In the genomic region with DNA sequence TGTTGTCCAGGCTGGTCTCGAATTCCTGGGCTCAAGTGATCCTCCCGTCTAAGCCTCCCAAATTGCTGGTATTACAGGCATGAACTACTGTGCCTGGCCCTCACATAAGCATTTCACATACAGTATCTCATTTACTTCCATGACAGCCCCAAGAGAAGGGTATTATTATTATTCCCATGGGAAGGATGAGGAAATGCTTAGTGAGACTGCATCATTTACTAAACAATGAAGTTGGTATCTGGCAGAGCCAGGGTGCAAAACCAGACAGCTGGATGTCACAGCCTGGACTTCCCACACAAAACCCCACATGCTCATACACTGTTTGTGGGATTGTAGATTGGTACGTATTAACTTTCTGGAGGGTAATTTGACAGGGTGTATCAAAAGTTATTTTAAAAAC, we compare ENCODE assay signal across 38 cellular contexts. TPM values are rescaled to one million over a fixed set of nuclear protein-coding genes. Genes with fewer than 3 reads are reported as not detected.
"Had no signal": no experiment of that assay in that cellular context is flagged by ENCODE, and none has a peak within 500 bp of the region (broad histone marks: within the 10 kb centered on the region; RNA-seq: fewer than 3 reads in every experiment).

No MANE protein-coding gene starts in this region.

- ATAC-seq: activated CD8-positive, alpha-beta memory T cell treated with anti-CD3 and anti-CD28 coated beads, Interleukin-2, amount 10 ng/mL, durations not matched to agents 7 days and 5 days; activated CD8-positive, alpha-beta T cell treated with anti-CD3 and anti-CD28 coated beads for 36 hours; activated naive CD4-positive, alpha-beta T cell treated with anti-CD3 and anti-CD28 coated beads, Interleukin-2, amount 50 U/mL, for 72 hours; activated T-cell treated with anti-CD3 and anti-CD28 coated beads, Interleukin-2, amount 50 U/mL, for 4 hours; activated T-cell treated with anti-CD3 and anti-CD28 coated beads, Interleukin-2, amount 50 U/mL, for 72 hours; activated T-helper 17 cell treated with anti-CD3 and anti-CD28 coated beads, Interleukin-2, amount 50 U/mL, for 72 hours; body of pancreas; T-cell had no signal

- H3K27me3 Mint-ChIP-seq: activated CD4-positive, alpha-beta T cell treated with anti-CD3 and anti-CD28 coated beads, Interleukin-2, amount 10 ng/mL, durations not matched to agents 24 days and 14 days; activated naive CD8-positive, alpha-beta T cell treated with anti-CD3 and anti-CD28 coated beads for 36 hours had no signal

- H3K4me3 ChIP-seq: adrenal gland, body of pancreas, breast epithelium had no signal

- H3K27me3 ChIP-seq: adrenal gland, body of pancreas, brain microvascular endothelial cell, breast epithelium had no signal

- H3K36me3 Mint-ChIP-seq: activated CD4-positive, alpha-beta memory T cell treated with anti-CD3 and anti-CD28 coated beads for 36 hours; activated CD8-positive, alpha-beta memory T cell treated with anti-CD3 and anti-CD28 coated beads, Interleukin-2, amount 10 ng/mL, durations not matched to agents 7 days and 5 days; activated naive CD4-positive, alpha-beta T cell treated with anti-CD3 and anti-CD28 coated beads, Interleukin-2, amount 50 U/mL, for 72 hours; activated naive CD8-positive, alpha-beta T cell treated with anti-CD3 and anti-CD28 coated beads for 36 hours; T-cell had no signal

- H3K4me3 Mint-ChIP-seq: activated B cell treated with CpG ODN at 0.5 μM for 24 hours; activated CD4-positive, alpha-beta memory T cell treated with anti-CD3 and anti-CD28 coated beads for 36 hours; activated CD4-positive, alpha-beta T cell treated with anti-CD3 and anti-CD28 coated beads, Interleukin-2, amount 10 ng/mL, durations not matched to agents 24 days and 14 days; activated CD8-positive, alpha-beta memory T cell treated with anti-CD3 and anti-CD28 coated beads, Interleukin-2, amount 10 ng/mL, durations not matched to agents 7 days and 5 days; activated CD8-positive, alpha-beta T cell treated with anti-CD3 and anti-CD28 coated beads for 36 hours; activated naive CD4-positive, alpha-beta T cell treated with anti-CD3 and anti-CD28 coated beads for 36 hours; activated naive CD8-positive, alpha-beta T cell treated with anti-CD3 and anti-CD28 coated beads for 36 hours; activated T-cell treated with anti-CD3 and anti-CD28 coated beads, Interleukin-2, amount 50 U/mL, for 4 hours; activated T-cell treated with anti-CD3 and anti-CD28 coated beads, Interleukin-2, amount 50 U/mL, for 72 hours; activated T-helper 1 cell treated with anti-CD3 and anti-CD28 coated beads, Interleukin-12 subunit alpha, Interleukin-12 subunit beta, Interleukin-2, Interleukin-4 antibody, amounts not matched to agents 30 ng/mL and 10 ng/mL and 1 ng/mL, durations not matched to agents 14 hours and 24 hours and 36 hours; activated T-helper 17 cell treated with anti-CD3 and anti-CD28 coated beads, Interleukin-2, amount 50 U/mL, for 72 hours; T-cell; T-helper 2 cell treated with Interferon-gamma antibody and Interleukin-4, amounts not matched to agents 5 μg/mL and 100 μg/mL, for 36 hours had no signal

- H3K4me1 Mint-ChIP-seq: activated B cell treated with CpG ODN at 0.5 μM for 24 hours; activated CD4-positive, alpha-beta T cell treated with anti-CD3 and anti-CD28 coated beads, Interleukin-2, amount 10 ng/mL, durations not matched to agents 24 days and 14 days; activated CD8-positive, alpha-beta memory T cell treated with anti-CD3 and anti-CD28 coated beads, Interleukin-2, amount 10 ng/mL, durations not matched to agents 7 days and 5 days; activated naive CD8-positive, alpha-beta T cell treated with anti-CD3 and anti-CD28 coated beads for 36 hours; activated T-helper 17 cell treated with anti-CD3 and anti-CD28 coated beads, Interleukin-2, amount 50 U/mL, for 72 hours; T-cell had no signal

- H3K36me3 ChIP-seq: adrenal gland, brain microvascular endothelial cell, breast epithelium had no signal

- H3K27ac ChIP-seq: adrenal gland, body of pancreas, brain microvascular endothelial cell, breast epithelium, VCaP had no signal

- H3K9me3 Mint-ChIP-seq: activated B cell treated with CpG ODN at 0.5 μM for 24 hours; activated CD4-positive, alpha-beta memory T cell treated with anti-CD3 and anti-CD28 coated beads for 36 hours; activated CD4-positive, alpha-beta T cell treated with anti-CD3 and anti-CD28 coated beads, Interleukin-2, amount 10 ng/mL, durations not matched to agents 24 days and 14 days; activated CD8-positive, alpha-beta T cell treated with anti-CD3 and anti-CD28 coated beads for 36 hours; activated naive CD4-positive, alpha-beta T cell treated with anti-CD3 and anti-CD28 coated beads for 36 hours; activated naive CD4-positive, alpha-beta T cell treated with anti-CD3 and anti-CD28 coated beads, Interleukin-2, amount 50 U/mL, for 72 hours; activated naive CD8-positive, alpha-beta T cell treated with anti-CD3 and anti-CD28 coated beads for 36 hours; activated T-cell treated with anti-CD3 and anti-CD28 coated beads, Interleukin-2, amount 50 U/mL, for 4 hours; activated T-cell treated with anti-CD3 and anti-CD28 coated beads, Interleukin-2, amount 50 U/mL, for 72 hours; activated T-helper 1 cell treated with anti-CD3 and anti-CD28 coated beads, Interleukin-12 subunit alpha, Interleukin-12 subunit beta, Interleukin-2, Interleukin-4 antibody, amounts not matched to agents 30 ng/mL and 10 ng/mL and 1 ng/mL, durations not matched to agents 14 hours and 24 hours and 36 hours; activated T-helper 17 cell treated with anti-CD3 and anti-CD28 coated beads, Interleukin-2, amount 50 U/mL, for 72 hours; T-cell; T-helper 2 cell treated with Interferon-gamma antibody and Interleukin-4, amounts not matched to agents 5 μg/mL and 100 μg/mL, for 36 hours had no signal

- H3K9me3 ChIP-seq: adrenal gland, body of pancreas, breast epithelium had no signal

- DNase-seq: activated B cell treated with CpG ODN at 0.5 μM for 24 hours; activated CD4-positive, alpha-beta memory T cell treated with anti-CD3 and anti-CD28 coated beads for 36 hours; activated CD4-positive, alpha-beta T cell treated with anti-CD3 and anti-CD28 coated beads for 4 hours; activated CD4-positive, alpha-beta T cell treated with anti-CD3 and anti-CD28 coated beads, Interleukin-2, amount 10 ng/mL, durations not matched to agents 24 days and 14 days; activated CD4-positive, alpha-beta T cell treated with anti-CD3 and anti-CD28 coated beads, Interleukin-2, amount 50 U/mL, for 1 hour; activated CD4-positive, alpha-beta T cell treated with anti-CD3 and anti-CD28 coated beads, Interleukin-2, amount 50 U/mL, for 4 hours; activated CD4-positive, CD25-positive, alpha-beta regulatory T cell treated with anti-CD3 and anti-CD28 coated beads, Interleukin-2, amount 50 U/mL, for 72 hours; activated CD8-positive, alpha-beta memory T cell treated with anti-CD3 and anti-CD28 coated beads for 24 hours; activated CD8-positive, alpha-beta memory T cell treated with anti-CD3 and anti-CD28 coated beads, Interleukin-2, amount 10 ng/mL, durations not matched to agents 7 days and 5 days; activated CD8-positive, alpha-beta T cell treated with anti-CD3 and anti-CD28 coated beads for 36 hours; activated effector memory CD4-positive, alpha-beta T cell treated with anti-CD3 and anti-CD28 coated beads, Interleukin-2, amount 50 U/mL, for 16 hours; activated gamma-delta T cell treated with Interleukin-2 at 50 U/mL for 16 hours; activated naive CD4-positive, alpha-beta T cell; activated naive CD4-positive, alpha-beta T cell treated with anti-CD3 and anti-CD28 coated beads for 36 hours; activated naive CD4-positive, alpha-beta T cell treated with anti-CD3 and anti-CD28 coated beads, Interleukin-2, amount 50 U/mL, for 16 hours; activated naive CD8-positive, alpha-beta T cell treated with anti-CD3 and anti-CD28 coated beads for 36 hours; activated T-cell treated with anti-CD3 and anti-CD28 coated beads for 4 hours; activated T-cell treated with anti-CD3 and anti-CD28 coated beads, Interleukin-2, amount 50 U/mL, for 1 hour; activated T-cell treated with anti-CD3 and anti-CD28 coated beads, Interleukin-2, amount 50 U/mL, for 4 hours; activated T-cell treated with anti-CD3 and anti-CD28 coated beads, Interleukin-2, amount 50 U/mL, for 72 hours; adrenal gland; amniotic stem cell; aorta; body of pancreas; brain microvascular endothelial cell; central memory CD4-positive, alpha-beta T cell; T-cell; T-helper 2 cell; T-helper 9 cell had no signal

- H3K27ac Mint-ChIP-seq: activated B cell treated with CpG ODN at 0.5 μM for 24 hours; activated CD4-positive, alpha-beta memory T cell treated with anti-CD3 and anti-CD28 coated beads for 36 hours; activated CD4-positive, alpha-beta T cell treated with anti-CD3 and anti-CD28 coated beads, Interleukin-2, amount 10 ng/mL, durations not matched to agents 24 days and 14 days; activated CD8-positive, alpha-beta memory T cell treated with anti-CD3 and anti-CD28 coated beads, Interleukin-2, amount 10 ng/mL, durations not matched to agents 7 days and 5 days; activated CD8-positive, alpha-beta T cell treated with anti-CD3 and anti-CD28 coated beads for 36 hours; activated naive CD4-positive, alpha-beta T cell treated with anti-CD3 and anti-CD28 coated beads for 36 hours; activated naive CD4-positive, alpha-beta T cell treated with anti-CD3 and anti-CD28 coated beads, Interleukin-2, amount 50 U/mL, for 72 hours; activated naive CD8-positive, alpha-beta T cell treated with anti-CD3 and anti-CD28 coated beads for 36 hours; activated T-cell treated with anti-CD3 and anti-CD28 coated beads, Interleukin-2, amount 50 U/mL, for 72 hours; activated T-helper 1 cell treated with anti-CD3 and anti-CD28 coated beads, Interleukin-12 subunit alpha, Interleukin-12 subunit beta, Interleukin-2, Interleukin-4 antibody, amounts not matched to agents 30 ng/mL and 10 ng/mL and 1 ng/mL, durations not matched to agents 14 hours and 24 hours and 36 hours; activated T-helper 17 cell treated with anti-CD3 and anti-CD28 coated beads, Interleukin-2, amount 50 U/mL, for 72 hours; T-cell; T-helper 2 cell treated with Interferon-gamma antibody and Interleukin-4, amounts not matched to agents 5 μg/mL and 100 μg/mL, for 36 hours had no signal

RNA-seq across cellular contexts. Expression of gene DAPL1, which starts 29.9 kb away (rescaled TPM):
- total RNA-seq: activated B cell treated with CpG ODN at 0.5 μM for 24 hours; activated CD4-positive, alpha-beta memory T cell treated with anti-CD3 and anti-CD28 coated beads for 36 hours; activated CD4-positive, alpha-beta T cell treated with anti-CD3 and anti-CD28 coated beads, Interleukin-2, amount 10 ng/mL, durations not matched to agents 24 days and 14 days; activated CD8-positive, alpha-beta memory T cell treated with anti-CD3 and anti-CD28 coated beads, Interleukin-2, amount 10 ng/mL, durations not matched to agents 7 days and 5 days; activated CD8-positive, alpha-beta T cell treated with anti-CD3 and anti-CD28 coated beads for 36 hours; activated naive CD4-positive, alpha-beta T cell treated with anti-CD3 and anti-CD28 coated beads for 36 hours; activated naive CD4-positive, alpha-beta T cell treated with anti-CD3 and anti-CD28 coated beads, Interleukin-2, amount 50 U/mL, for 72 hours; activated naive CD8-positive, alpha-beta T cell treated with anti-CD3 and anti-CD28 coated beads for 36 hours; activated T-cell treated with anti-CD3 and anti-CD28 coated beads, Interleukin-2, amount 50 U/mL, for 4 hours; activated T-cell treated with anti-CD3 and anti-CD28 coated beads, Interleukin-2, amount 50 U/mL, for 72 hours; activated T-helper 1 cell treated with anti-CD3 and anti-CD28 coated beads, Interleukin-12 subunit alpha, Interleukin-12 subunit beta, Interleukin-2, Interleukin-4 antibody, amounts not matched to agents 30 ng/mL and 10 ng/mL and 1 ng/mL, durations not matched to agents 14 hours and 24 hours and 36 hours; activated T-helper 17 cell treated with anti-CD3 and anti-CD28 coated beads, Interleukin-2, amount 50 U/mL, for 72 hours; aorta; astrocyte; breast epithelium; cardiac septum; T-cell; T-helper 1 cell treated with Interleukin-12 subunit alpha and Interleukin-12 subunit beta and Interleukin-4 antibody, amounts not matched to agents 30 ng/mL and 1 ng/mL, for 36 hours had no signal
